25 cellular contexts compared by ENCODE assay signal in genomic region chr1:53459321-53460175, GRCh38. TPM values are rescaled to one million over a fixed set of nuclear protein-coding genes. Genes with fewer than 3 reads are reported as not detected.
"Had no signal": no experiment of that assay in that cellular context is flagged by ENCODE, and none has a peak within 500 bp of the region (broad histone marks: within the 10 kb centered on the region; RNA-seq: fewer than 3 reads in every experiment).

DMRTB1 (plus strand) TSS chr1:53459399; CDS start chr1:53459454, 55 bp downstream.

- H3K9me3 Mint-ChIP-seq: dendritic cell treated with granulocyte-macrophage colony-stimulating factor and Interleukin-4, amounts not matched to agents 40 ng/mL and 50 ng/mL, for 4 days; naive thymus-derived CD8-positive, alpha-beta T cell; neural crest cell; stimulated activated naive B cell treated with anti-CD40 and anti-IgM and Interleukin-4, amounts not matched to agents 10 μg/mL and 1 μg/mL and 100 μg/mL, for 72 hours; type B pancreatic cell had no signal

- H3K27ac Mint-ChIP-seq: dendritic cell treated with granulocyte-macrophage colony-stimulating factor and Interleukin-4, amounts not matched to agents 40 ng/mL and 50 ng/mL, for 4 days; naive thymus-derived CD8-positive, alpha-beta T cell; stimulated activated naive B cell treated with anti-CD40 and anti-IgM and Interleukin-4, amounts not matched to agents 10 μg/mL and 1 μg/mL and 100 μg/mL, for 72 hours; type B pancreatic cell had no signal

- H3K4me3 Mint-ChIP-seq: dendritic cell treated with granulocyte-macrophage colony-stimulating factor and Interleukin-4, amounts not matched to agents 40 ng/mL and 50 ng/mL, for 4 days; naive thymus-derived CD8-positive, alpha-beta T cell; neural crest cell; stimulated activated naive B cell treated with anti-CD40 and anti-IgM and Interleukin-4, amounts not matched to agents 10 μg/mL and 1 μg/mL and 100 μg/mL, for 72 hours; type B pancreatic cell had no signal

- DNase-seq: erythroblast; foreskin melanocyte; heart left ventricle; hippocampal formation; left colon; left ventricle myocardium superior; mesendoderm; naive thymus-derived CD8-positive, alpha-beta T cell; nucleus accumbens; pancreas; right lobe of liver; stimulated activated CD4-positive, alpha-beta T cell treated with anti-CD3 and anti-CD28 coated beads, Interleukin-15, amount 100 ng/mL, for 24 hours; stimulated activated CD4-positive, alpha-beta T cell treated with anti-CD3 and anti-CD28 coated beads, Interleukin-1b, Interleukin-23, amount 100 ng/mL, for 48 hours; stimulated activated CD4-positive, alpha-beta T cell treated with anti-CD3 and anti-CD28 coated beads, Interleukin-4, amount 100 ng/mL, for 24 hours; stimulated activated naive B cell treated with anti-CD40 and anti-IgM and Interleukin-4, amounts not matched to agents 10 μg/mL and 1 μg/mL and 100 μg/mL, for 72 hours; thyroid gland; uterus had no signal

- ATAC-seq: heart left ventricle; left colon; left ventricle myocardium superior; naive thymus-derived CD8-positive, alpha-beta T cell; pancreas; right lobe of liver; stimulated activated naive B cell treated with anti-CD40 and anti-IgM and Interleukin-4, amounts not matched to agents 10 μg/mL and 1 μg/mL and 100 μg/mL, for 72 hours had no signal

- H3K27me3 Mint-ChIP-seq: dendritic cell treated with granulocyte-macrophage colony-stimulating factor and Interleukin-4, amounts not matched to agents 40 ng/mL and 50 ng/mL, for 4 days; type B pancreatic cell had no signal

- H3K4me1 Mint-ChIP-seq: naive thymus-derived CD8-positive, alpha-beta T cell; neural crest cell; stimulated activated naive B cell treated with anti-CD40 and anti-IgM and Interleukin-4, amounts not matched to agents 10 μg/mL and 1 μg/mL and 100 μg/mL, for 72 hours had no signal

RNA-seq across cellular contexts. Expression of gene DMRTB1, which starts in this region (rescaled TPM):
- total RNA-seq: endothelial cell of umbilical vein; heart left ventricle; kidney epithelial cell; left colon; left ventricle myocardium superior; lung microvascular endothelial cell; mononuclear cell; naive thymus-derived CD8-positive, alpha-beta T cell; neural crest cell; pancreas; renal cortical epithelial cell; right lobe of liver; uterus had no signal
